ENCODE assay signal across 16 cellular contexts in the genomic region with DNA sequence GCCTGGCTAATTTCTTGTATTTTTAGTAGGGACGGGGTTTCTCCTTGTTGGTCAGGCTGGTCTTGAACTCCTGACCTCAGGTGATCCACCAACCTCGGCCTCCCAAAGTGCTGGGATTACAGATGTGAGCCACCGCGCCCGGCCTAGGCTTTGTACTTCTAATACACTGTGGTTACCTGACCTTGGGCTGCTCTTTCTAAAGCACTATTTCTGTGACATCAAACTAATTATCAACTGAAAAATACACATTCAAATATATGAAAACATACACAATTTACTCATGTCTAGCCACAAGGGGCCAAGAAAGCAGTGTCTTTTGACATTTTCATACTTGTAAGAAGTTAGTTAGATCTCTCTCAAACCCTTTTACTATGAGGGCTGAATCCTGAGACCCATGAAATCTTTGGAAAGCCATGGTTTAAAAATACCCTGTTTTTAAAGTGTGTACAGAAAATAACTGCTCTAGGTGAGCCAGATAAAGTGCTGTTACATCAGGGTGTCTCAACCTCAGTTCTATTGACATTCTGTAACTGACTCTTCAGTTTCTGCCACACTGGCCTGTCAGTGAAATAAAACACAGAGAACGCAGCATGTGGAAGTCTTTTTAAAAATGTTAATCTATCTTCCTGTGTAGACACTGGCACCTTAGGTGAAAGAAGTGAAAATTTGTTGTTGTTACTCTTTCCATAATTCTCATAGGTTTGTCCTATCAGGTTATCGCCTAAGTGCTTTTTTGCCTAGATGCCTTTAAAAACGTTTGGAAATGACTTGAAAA. TPM values are rescaled to one million over a fixed set of nuclear protein-coding genes. Genes with fewer than 3 reads are reported as not detected.
DNase-seq lines count a peak whose midpoint lies in the region; ATAC-seq, FAIRE-seq and TF ChIP-seq lines count a peak whose summit lies in the region.
"Had no signal": no experiment of that assay in that cellular context is flagged by ENCODE, and none has a peak within 500 bp of the region (broad histone marks: within the 10 kb centered on the region; RNA-seq: fewer than 3 reads in every experiment).

No MANE protein-coding gene starts in this region.

- no peaks in the 10 kb centered on the region for H3K27me3 ChIP-seq in HAP-1 (ENCODE audit: low read depth)
- H3K27me3 ChIP-seq: suprapubic skin had no signal

- H3K9me3 Mint-ChIP-seq in immature natural killer cell = no peaks in the 10 kb centered on the region
- H3K9me3 Mint-ChIP-seq: activated naive CD4-positive, alpha-beta T cell treated with anti-CD3 and anti-CD28 coated beads, Interleukin-2, amount 10 ng/mL, durations not matched to agents 7 days and 5 days; H9 had no signal

- H3K36me3 ChIP-seq in HAP-1 (replicated peaks) = no peaks in the 10 kb centered on the region
- H3K36me3 ChIP-seq: lower lobe of right lung, suprapubic skin had no signal

- H3K4me1 ChIP-seq in HAP-1 = peaks cover 10% of the 10 kb centered on the region
- H3K4me1 ChIP-seq: lower lobe of right lung, suprapubic skin had no signal

- H3K4me1 Mint-ChIP-seq in immature natural killer cell = no peaks in the 10 kb centered on the region

- in situ Hi-C loops in HAP-1 (cut with MboI; ENCODE audit: low sequenced_read_pairs) = no loop called here

- peaks cover 0 to 2% (median 0%) of the 10 kb centered on the region in 3 donors for H3K27me3 Mint-ChIP-seq in immature natural killer cell (ENCODE audit: low read depth in 3 of 3)
- H3K27me3 Mint-ChIP-seq: activated naive CD4-positive, alpha-beta T cell treated with anti-CD3 and anti-CD28 coated beads, Interleukin-2, amount 10 ng/mL, durations not matched to agents 7 days and 5 days had no signal

- FAIRE-seq in GM12892 (lab: Jason Lieb, UNC) = peak; percentile 21

- DNase-seq in GM12892 (ENCODE audit: insufficient read length) (no peak), immature natural killer cell (no peak), NOMO-1 (lab: John Stamatoyannopoulos, UW; ENCODE audit: unreplicated experiment in 2 of 2) (no peak), CD1c-positive myeloid dendritic cell (ENCODE audit: extremely low spot score) (no peak), HAP-1 (ENCODE audit: low spot score in 2 of 2) (no peak)
- DNase-seq in central memory CD4-positive, alpha-beta T cell = no peak
- DNase-seq: activated naive CD4-positive, alpha-beta T cell treated with anti-CD3 and anti-CD28 coated beads, Interleukin-2, amount 10 ng/mL, durations not matched to agents 7 days and 5 days; cerebellar nuclear complex; H9; lower lobe of right lung; NCI-H1436 treated with DMSO at 0.1 percent for 48 hours; NCI-H510A treated with DMSO at 0.1 percent for 48 hours had no signal

- peak; percentile 52 for ATAC-seq in GM19023 (IDR thresholded peaks at IDR 0.05; ENCODE audit: unreplicated experiment)
- ATAC-seq in HG03039 (IDR thresholded peaks at IDR 0.05; ENCODE audit: unreplicated experiment) = peak; percentile 51
- ATAC-seq: lower lobe of right lung had no signal

- H3K9me3 ChIP-seq in HAP-1 = no peaks in the 10 kb centered on the region
- H3K9me3 ChIP-seq: lower lobe of right lung, suprapubic skin had no signal

- TF ChIP-seq POLR2A in GM12892 (IDR thresholded peaks at IDR 0.05; ENCODE audit: low read depth, low read length) = peak; percentile 56

- no peak overlapping the region for H3K4me3 ChIP-seq in HAP-1
- H3K4me3 ChIP-seq: lower lobe of right lung, skin epidermis, suprapubic skin had no signal

- no peak overlapping the region for H3K4me3 Mint-ChIP-seq in immature natural killer cell
- H3K4me3 Mint-ChIP-seq: activated naive CD4-positive, alpha-beta T cell treated with anti-CD3 and anti-CD28 coated beads, Interleukin-2, amount 10 ng/mL, durations not matched to agents 7 days and 5 days; H9 had no signal

- peaks cover 1 to 9% (median 3%) of the 10 kb centered on the region in 3 donors for H3K36me3 Mint-ChIP-seq in immature natural killer cell

- H3K27ac Mint-ChIP-seq in immature natural killer cell = peak overlapping the region; percentile 3 to 58 (median 38)
- H3K27ac Mint-ChIP-seq: activated naive CD4-positive, alpha-beta T cell treated with anti-CD3 and anti-CD28 coated beads, Interleukin-2, amount 10 ng/mL, durations not matched to agents 7 days and 5 days; H9 had no signal

RNA-seq across cellular contexts. Expression of a gene that starts 58.8 kb away (rescaled TPM):
- 56.9 TPM for polyA plus RNA-seq in GM12892 (2012; ENCODE audit: missing spikeins)
- 10 to 100 TPM; 51.4 to 84.0 (median 59.1) TPM for polyA plus RNA-seq in immature natural killer cell
